ENCODE assay signal across 8 cellular contexts in the genomic region with DNA sequence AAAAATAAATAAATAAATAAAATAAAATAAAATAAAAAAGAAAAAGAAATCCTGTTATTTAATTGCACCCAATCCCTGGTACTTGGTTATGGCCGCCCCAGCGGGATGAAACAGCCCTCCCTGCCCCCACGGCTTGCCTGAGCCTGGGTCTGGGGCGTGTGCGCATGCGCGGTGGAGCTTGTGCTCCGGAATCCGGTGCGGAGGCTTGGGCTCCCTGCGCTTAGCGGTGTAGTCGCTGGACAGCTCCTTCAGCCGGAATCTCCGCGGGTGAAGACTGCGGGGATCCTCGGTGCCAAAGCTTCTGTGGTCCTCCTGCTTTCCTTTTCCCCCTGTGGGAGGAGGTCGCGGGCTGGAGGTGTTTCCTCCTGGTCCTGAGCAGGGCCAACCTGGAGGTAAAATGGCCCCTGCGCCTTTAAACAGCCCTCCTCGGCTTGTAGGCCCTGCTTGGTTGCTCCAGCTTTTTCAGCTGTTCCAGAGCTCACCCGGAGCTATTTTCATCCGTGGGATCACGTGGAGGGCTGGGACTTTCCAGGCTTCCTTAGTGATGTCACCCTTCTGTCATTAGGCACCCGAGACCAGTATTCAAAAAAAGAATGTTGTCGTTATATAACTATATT. TPM values are rescaled to one million over a fixed set of nuclear protein-coding genes. Genes with fewer than 3 reads are reported as not detected.
DNase-seq lines count a peak whose midpoint lies in the region; ATAC-seq lines count a peak whose summit lies in the region.

A gene with protein sequence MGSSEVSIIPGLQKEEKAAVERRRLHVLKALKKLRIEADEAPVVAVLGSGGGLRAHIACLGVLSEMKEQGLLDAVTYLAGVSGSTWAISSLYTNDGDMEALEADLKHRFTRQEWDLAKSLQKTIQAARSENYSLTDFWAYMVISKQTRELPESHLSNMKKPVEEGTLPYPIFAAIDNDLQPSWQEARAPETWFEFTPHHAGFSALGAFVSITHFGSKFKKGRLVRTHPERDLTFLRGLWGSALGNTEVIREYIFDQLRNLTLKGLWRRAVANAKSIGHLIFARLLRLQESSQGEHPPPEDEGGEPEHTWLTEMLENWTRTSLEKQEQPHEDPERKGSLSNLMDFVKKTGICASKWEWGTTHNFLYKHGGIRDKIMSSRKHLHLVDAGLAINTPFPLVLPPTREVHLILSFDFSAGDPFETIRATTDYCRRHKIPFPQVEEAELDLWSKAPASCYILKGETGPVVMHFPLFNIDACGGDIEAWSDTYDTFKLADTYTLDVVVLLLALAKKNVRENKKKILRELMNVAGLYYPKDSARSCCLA (minus strand): TSS at position 468 of the 617 bp plus-strand sequence. CDS start 4,288 bp downstream, outside the sequence.

- ATAC-seq in HG03159 (IDR thresholded peaks at IDR 0.05; ENCODE audit: unreplicated experiment): peak; percentile 54
- ATAC-seq in GM18520 (IDR thresholded peaks at IDR 0.05; ENCODE audit: unreplicated experiment): no peak

- H3K27ac ChIP-seq in cingulate gyrus (ENCODE audit: low read depth, low read length): peak within 1 kb of the TSS; percentile 99

- DNase-seq in GM04503 (ENCODE audit: low read depth) (peak; percentile 75), NCI-H460 (ENCODE audit: extremely low read depth, low read depth) (peak; percentile 80), kidney glomerular epithelial cell (lab: John Stamatoyannopoulos, UW) (peak; percentile 79)
- DNase-seq in activated CD4-positive, alpha-beta T cell treated with anti-CD3 and anti-CD28 coated beads for 4 hours: peak; percentile 83 to 86
- peak; percentile 92 for DNase-seq in stimulated activated CD4-positive, alpha-beta T cell treated with anti-CD3 and anti-CD28 coated beads, Interleukin-15, amount 100 ng/mL, for 24 hours

RNA-seq across cellular contexts. Expression of the gene that starts here (rescaled TPM):
- total RNA-seq in NCI-H460 (2014; rRNA removed; shearing (Covaris generic)): 0.42 and 0.61 TPM in 2 replicates
- not detected in 2 replicates for polyA plus RNA-seq in NCI-H460 (2014; cell fraction: nucleus; rRNA removed)

Comparison
In these comparisons a context has a peak if more than half of its experiments do, and no peak if none do; other contexts are left out.
1. Peak in DNase-seq in NCI-H460; RNA of the gene not detected or under 1 TPM.